In the genomic region with DNA sequence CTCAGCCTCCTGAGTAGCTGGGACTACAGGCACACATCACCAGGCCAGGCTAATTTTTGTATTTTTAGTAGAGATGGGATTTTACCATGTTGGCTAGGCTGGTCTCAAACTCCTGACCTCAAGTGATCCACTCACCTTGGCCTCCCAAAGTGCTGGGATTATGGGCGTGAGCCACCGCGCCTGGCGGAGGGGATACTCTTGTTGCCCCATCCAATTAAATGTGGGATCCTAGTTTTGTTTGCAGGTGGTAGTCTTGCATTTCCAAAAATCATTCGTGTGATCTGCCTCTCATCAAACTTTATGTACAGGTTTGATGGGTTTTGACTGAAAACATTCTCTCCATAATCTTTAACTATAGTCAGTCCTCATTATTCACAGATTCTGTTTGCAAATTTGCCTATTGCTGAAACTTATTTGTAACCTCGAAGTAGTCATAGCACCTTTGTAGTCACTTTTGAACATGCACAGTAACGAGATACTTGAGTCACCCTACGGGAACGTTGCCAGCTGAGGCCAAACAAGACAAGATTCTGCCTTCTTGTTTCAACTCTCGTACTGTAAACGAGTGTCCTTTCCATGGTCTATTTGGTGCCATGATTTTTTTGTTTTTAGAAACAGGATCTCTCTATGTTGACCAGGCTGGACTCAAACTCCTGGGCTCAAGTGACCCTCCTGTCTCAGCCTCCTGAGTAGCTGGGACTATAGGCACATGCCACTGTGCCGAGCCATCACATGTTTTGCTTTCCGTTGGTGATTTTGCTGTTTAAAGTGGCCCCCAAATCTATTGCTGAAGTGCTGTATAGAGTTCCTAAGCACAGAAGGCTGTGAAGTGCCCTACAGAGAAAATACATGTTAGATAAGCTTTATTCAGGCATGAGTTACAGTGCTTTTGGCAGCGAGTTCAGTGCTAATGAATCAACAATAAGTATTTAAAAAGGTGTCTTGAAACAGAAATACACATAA, we compare ENCODE assay signal across 8 cellular contexts. TPM values are rescaled to one million over a fixed set of nuclear protein-coding genes. Genes with fewer than 3 reads are reported as not detected.
DNase-seq lines count a peak whose midpoint lies in the region; TF ChIP-seq lines count a peak whose summit lies in the region.

No MANE protein-coding gene starts in this region.

- H3K27me3 ChIP-seq in Karpas-422 (ENCODE audit: low read length): 0 out of 2 replicates have a peak, but pooled peaks cover 2% of the 10 kb centered on the region

- H3K27ac Mint-ChIP-seq in osteocyte (ENCODE audit: unreplicated experiment): no peak overlapping the region

- no peaks in the 10 kb centered on the region for H3K36me3 Mint-ChIP-seq in osteocyte (ENCODE audit: unreplicated experiment)

- no peaks in the 10 kb centered on the region for H3K9me3 ChIP-seq in Karpas-422 (ENCODE audit: low read length)

- no peak overlapping the region for H3K4me3 Mint-ChIP-seq in osteocyte (ENCODE audit: unreplicated experiment)

- H3K27ac ChIP-seq in Karpas-422 (ENCODE audit: low read length): no peak overlapping the region

- peak; percentile 83 for DNase-seq in EL
- peak; percentile 94 for DNase-seq in M059J (ENCODE audit: low read depth)
- peak; percentile 84 for DNase-seq in astrocyte of the spinal cord (ENCODE audit: low read depth, low spot score)
- peak; percentile 29 to 72 for DNase-seq in stimulated activated CD4-positive, alpha-beta T cell treated with anti-CD3 and anti-CD28 coated beads, Interleukin-12 subunit alpha, Interleukin-12 subunit beta, amount 100 ng/mL, for 24 hours (ENCODE audit: low read depth in 2 of 2)
- DNase-seq in UCSD-AML1 (lab: John Stamatoyannopoulos, UW; ENCODE audit: unreplicated experiment): no peak
- no peak for DNase-seq in osteocyte (ENCODE audit: extremely low spot score, unreplicated experiment)
- no peak for DNase-seq in Karpas-422
- no peak for DNase-seq in middle frontal gyrus (ENCODE audit: extremely low spot score, low spot score)

- H3K27me3 Mint-ChIP-seq in osteocyte (ENCODE audit: unreplicated experiment): no peaks in the 10 kb centered on the region

- H3K79me2 ChIP-seq in Karpas-422 (ENCODE audit: low read length): no peaks in the 10 kb centered on the region

- no peak overlapping the region for H3K4me3 ChIP-seq in astrocyte of the spinal cord (ENCODE audit: low read depth, low read length)
- H3K4me3 ChIP-seq in Karpas-422 (ENCODE audit: low read length): no peak overlapping the region

- no peaks in the 10 kb centered on the region for H3K4me1 Mint-ChIP-seq in osteocyte (ENCODE audit: unreplicated experiment)

- H4K20me1 ChIP-seq in Karpas-422 (ENCODE audit: insufficient read depth, low read depth, low read length): no peaks in the 10 kb centered on the region

- no peaks in the 10 kb centered on the region for H3K36me3 ChIP-seq in Karpas-422 (ENCODE audit: insufficient read depth, low read length)

- no peak overlapping the region for H2AFZ ChIP-seq in Karpas-422 (ENCODE audit: low read length)

- H3K4me1 ChIP-seq in Karpas-422 (ENCODE audit: low read length): peaks cover 13% of the 10 kb centered on the region

- in situ Hi-C loops in astrocyte of the spinal cord (cut with HindIII; ENCODE audit: low sequenced_read_pairs): no loop called here

- no peak overlapping the region for H3K9ac ChIP-seq in Karpas-422 (ENCODE audit: low read length)

- TF ChIP-seq CTCF in astrocyte of the spinal cord (IDR thresholded peaks at IDR 0.05; ENCODE audit: low read depth, low read length): no peak
- no peak for TF ChIP-seq CTCF in osteocyte (IDR thresholded peaks at IDR 0.05)

- H3K4me2 ChIP-seq in Karpas-422 (ENCODE audit: low read depth, low read length, poor library complexity, severe bottlenecking): no peak overlapping the region

- H3K9me2 ChIP-seq in Karpas-422 (replicated peaks; ENCODE audit: insufficient read depth, low read length): no peaks in the 10 kb centered on the region

- H3K9me3 Mint-ChIP-seq in osteocyte (ENCODE audit: unreplicated experiment): no peaks in the 10 kb centered on the region

RNA-seq across cellular contexts. Expression of gene MAPK6, which starts 8.1 kb away (rescaled TPM):
- total RNA-seq in M059J (2014; rRNA removed; shearing (Covaris generic)): 65.2 and 71.6 TPM in 2 replicates
- 44.3 and 46.1 TPM in 2 replicates for total RNA-seq in osteocyte
- total RNA-seq in Karpas-422 (2014; rRNA removed; shearing (Covaris generic); ENCODE audit: low replicate concordance): 12.8 and 24.7 TPM in 2 replicates

RNA-seq across cellular contexts. Expression of gene LEO1, which starts 39.3 kb away (rescaled TPM):
- 24.2 and 33.4 TPM in 2 replicates for total RNA-seq in M059J (2014; rRNA removed; shearing (Covaris generic))
- 17.9 and 19.4 TPM in 2 replicates for total RNA-seq in osteocyte
- total RNA-seq in Karpas-422 (2014; rRNA removed; shearing (Covaris generic); ENCODE audit: low replicate concordance): 16.9 and 32.3 TPM in 2 replicates

Comparison
In these comparisons a context has a peak if more than half of its experiments do, and no peak if none do; other contexts are left out.
1. DNase-seq: peak in EL (single experiment), M059J (single experiment), astrocyte of the spinal cord (single experiment) and stimulated activated CD4-positive, alpha-beta T cell treated with anti-CD3 and anti-CD28 coated beads, Interleukin-12 subunit alpha, Interleukin-12 subunit beta, amount 100 ng/mL, for 24 hours (2 of 2); none in UCSD-AML1 (single experiment), osteocyte (single experiment), Karpas-422 (single experiment) and middle frontal gyrus (single experiment).